ENCODE assay signal across 15 cellular contexts in the genomic region with DNA sequence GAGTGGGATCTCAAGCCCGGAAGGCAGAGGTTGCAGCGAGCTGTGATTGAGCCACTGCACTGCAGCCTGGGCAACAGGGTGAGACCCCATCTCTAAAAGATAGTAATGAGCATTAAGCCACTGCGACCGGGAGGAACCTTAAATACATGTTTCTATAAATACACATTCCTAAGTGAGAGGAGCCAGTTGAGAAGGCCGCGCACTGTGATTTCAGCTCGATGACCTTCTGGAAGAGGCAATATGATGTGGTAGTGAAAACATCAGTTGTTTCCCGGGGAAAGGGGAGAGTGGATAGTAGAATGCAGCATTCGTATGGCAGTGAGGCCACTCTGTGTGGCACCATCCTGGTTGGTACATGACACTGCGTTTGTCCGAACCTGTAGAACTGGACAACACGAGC. TPM values are rescaled to one million over a fixed set of nuclear protein-coding genes. Genes with fewer than 3 reads are reported as not detected.
DNase-seq lines count a peak whose midpoint lies in the region; ATAC-seq and TF ChIP-seq lines count a peak whose summit lies in the region.
"Had no signal": no experiment of that assay in that cellular context is flagged by ENCODE, and none has a peak within 500 bp of the region (broad histone marks: within the 10 kb centered on the region; RNA-seq: fewer than 3 reads in every experiment).

No MANE protein-coding gene starts in this region.

- peaks cover 23 to 33% of the 10 kb centered on the region in 2 experiments for H3K4me1 Mint-ChIP-seq in H9

- intact Hi-C loops in ascending aorta (cut with DNase I), result loop anchor here (2.0 kb wide), 1 partner anchor 17 kb away; a partner anchor contains a TSS
- intact Hi-C loops in sigmoid colon (cut with DNase I), result loop anchor here (2.0 kb wide), 1 partner anchor 17 kb away; a partner anchor contains a TSS

- H4K8ac ChIP-seq in H9 (replicated peaks; ENCODE audit: insufficient read length, low read depth, low read length), result no peak overlapping the region

- H3K4me3 ChIP-seq in ascending aorta, result no peak overlapping the region
- no peak overlapping the region for H3K4me3 ChIP-seq in iPS-20b (ENCODE audit: low read length)
- H3K4me3 ChIP-seq in sigmoid colon, result no peak overlapping the region
- H3K4me3 ChIP-seq: suprapubic skin had no signal

- H3K9ac ChIP-seq in H9 (ENCODE audit: extremely low read depth, insufficient read length, low read length), result no peak overlapping the region
- H3K9ac ChIP-seq in iPS-20b (ENCODE audit: low read depth, low read length), result peak overlapping the region; percentile 51; the same call in 1 of the 2 replicates

- no peaks in the 10 kb centered on the region for H3K27me3 Mint-ChIP-seq in H9 (ENCODE audit: low read depth)

- no peak for DNase-seq in H9
- no peak for DNase-seq in ascending aorta (ENCODE audit: low spot score in 2 of 2)
- no peak for DNase-seq in sigmoid colon
- no peak for DNase-seq in SW 1271 (lab: John Stamatoyannopoulos, UW)
- DNase-seq in NAMALWA (ENCODE audit: low spot score), result no peak
- DNase-seq: activated CD8-positive, alpha-beta memory T cell treated with anti-CD3 and anti-CD28 coated beads, Interleukin-2, amount 50 U/mL, for 48 hours; activated naive CD4-positive, alpha-beta T cell treated with anti-CD3 and anti-CD28 coated beads for 36 hours; NCI-H2029 treated with DMSO at 0.1 percent for 48 hours had no signal

- H3K79me2 ChIP-seq in H9 (ENCODE audit: insufficient read depth, low read length), result no peaks in the 10 kb centered on the region

- H3K36me3 ChIP-seq in ascending aorta, result peaks cover 0 to 3% of the 10 kb centered on the region in 2 donors
- peaks cover 4% of the 10 kb centered on the region; the same call in 1 of the 2 replicates for H3K36me3 ChIP-seq in iPS-20b (ENCODE audit: insufficient read depth, low read depth, low read length)
- H3K36me3 ChIP-seq in sigmoid colon, result peaks cover 0 to 11% (median 7%) of the 10 kb centered on the region in 4 donors

- no peak overlapping the region for H3K27ac ChIP-seq in H9 (ENCODE audit: insufficient read length, low read depth, low read length)
- H3K27ac ChIP-seq in ascending aorta, result peak overlapping the region; percentile 65 to 78
- H3K27ac ChIP-seq in iPS-20b (ENCODE audit: low read length), result peak overlapping the region; percentile 61
- H3K27ac ChIP-seq in sigmoid colon, result peak overlapping the region; percentile 71 to 86 (median 82)
- H3K27ac ChIP-seq: suprapubic skin had no signal

- H2BK12ac ChIP-seq in H9 (ENCODE audit: insufficient read length, low read depth, low read length), result no peak overlapping the region

- H4K91ac ChIP-seq in H9 (ENCODE audit: insufficient read length, low read depth, low read length), result no peak overlapping the region

- no peak for TF ChIP-seq EP300 in sigmoid colon (IDR thresholded peaks at IDR 0.05)

- no peak overlapping the region for H2AK5ac ChIP-seq in H9 (ENCODE audit: insufficient read length, low read length)

- H3K9me3 ChIP-seq in H9 (ENCODE audit: control insufficient read depth, low read depth, low read length) (no peaks in the 10 kb centered on the region), ascending aorta (no peaks in the 10 kb centered on the region), iPS-20b (ENCODE audit: insufficient read depth, low read depth, low read length) (no peaks in the 10 kb centered on the region), sigmoid colon (no peaks in the 10 kb centered on the region)
- H3K9me3 ChIP-seq: suprapubic skin had no signal

- H3K18ac ChIP-seq in H9 (ENCODE audit: insufficient read length, low read depth, low read length), result no peak overlapping the region

- H3K9me3 Mint-ChIP-seq in H9, result no peaks in the 10 kb centered on the region
- H3K9me3 Mint-ChIP-seq: activated naive CD4-positive, alpha-beta T cell treated with anti-CD3 and anti-CD28 coated beads for 36 hours; T-helper 1 cell treated with Interleukin-12 subunit alpha and Interleukin-12 subunit beta and Interleukin-4 antibody, amounts not matched to agents 30 μg/mL and 1 μg/mL, for 36 hours had no signal

- WGBS in H9 (ENCODE audit: extremely low coverage, insufficient read length, low lambda C conversion rate), result no CpG with 5 or more reads among the region's 12 CpGs
- WGBS in sigmoid colon, 2 donors, result 88 to 90% methylated on average over 12 of the region's 12 CpGs

- no peak overlapping the region for H3K56ac ChIP-seq in H9 (ENCODE audit: insufficient read length, low read depth, low read length)

- TF ChIP-seq CTCF in H9 (conservative IDR thresholded peaks at IDR 0.05) (no peak), ascending aorta (IDR thresholded peaks at IDR 0.05) (no peak), sigmoid colon (IDR thresholded peaks at IDR 0.05) (no peak)

- peaks cover 5 to 21% (median 20%) of the 10 kb centered on the region in 3 experiments; a peak in 6 of 7 replicates for H3K36me3 Mint-ChIP-seq in H9 (ENCODE audit: insufficient read depth in 1 of 3, low read depth in 3 of 3)

- no peak overlapping the region for H3K4ac ChIP-seq in H9 (ENCODE audit: low read depth, low read length)

- H3K23me2 ChIP-seq in H9 (ENCODE audit: insufficient read length, low read depth, low read length, poor library complexity, severe bottlenecking), result no peaks in the 10 kb centered on the region

- H3K4me3 Mint-ChIP-seq in H9, result no peak overlapping the region; a peak in 1 of 5 replicates
- H3K4me3 Mint-ChIP-seq: activated naive CD4-positive, alpha-beta T cell treated with anti-CD3 and anti-CD28 coated beads for 36 hours; T-helper 1 cell treated with Interleukin-12 subunit alpha and Interleukin-12 subunit beta and Interleukin-4 antibody, amounts not matched to agents 30 μg/mL and 1 μg/mL, for 36 hours had no signal

- peak overlapping the region in 2 of 3 experiments; percentile 7 to 89; a peak in 4 of 7 replicates for H3K27ac Mint-ChIP-seq in H9
- H3K27ac Mint-ChIP-seq: activated naive CD4-positive, alpha-beta T cell treated with anti-CD3 and anti-CD28 coated beads for 36 hours; T-helper 1 cell treated with Interleukin-12 subunit alpha and Interleukin-12 subunit beta and Interleukin-4 antibody, amounts not matched to agents 30 μg/mL and 1 μg/mL, for 36 hours had no signal

- H3K14ac ChIP-seq in H9 (ENCODE audit: insufficient read depth, low read length), result no peak overlapping the region

- no peaks in the 10 kb centered on the region for H3K79me1 ChIP-seq in H9 (ENCODE audit: insufficient read depth, low read depth, low read length, poor library complexity, severe bottlenecking)

- no peak overlapping the region for H3T11ph ChIP-seq in H9 (ENCODE audit: low read length)

- no peak overlapping the region for H2BK20ac ChIP-seq in H9 (ENCODE audit: low read depth, low read length, poor library complexity, severe bottlenecking)

- H3K23ac ChIP-seq in H9 (ENCODE audit: insufficient read length, low read depth, low read length), result no peak overlapping the region

- H2BK120ac ChIP-seq in H9 (ENCODE audit: low read depth, low read length, poor library complexity, severe bottlenecking), result no peak overlapping the region

- H3K4me2 ChIP-seq in H9 (ENCODE audit: insufficient read depth, insufficient read length, low read length), result no peak overlapping the region

- H2AFZ ChIP-seq in H9 (ENCODE audit: low read length), result no peak overlapping the region

- H2BK15ac ChIP-seq in H9 (ENCODE audit: low read depth, low read length), result no peak overlapping the region

- no peak for ATAC-seq in HG03354 (IDR thresholded peaks at IDR 0.05; ENCODE audit: poor library complexity, severe bottlenecking, unreplicated experiment)
- no peak for ATAC-seq in HG03460 (IDR thresholded peaks at IDR 0.05; ENCODE audit: unreplicated experiment)

- peaks cover 5% of the 10 kb centered on the region; the same call in 1 of the 2 replicates for H3K4me1 ChIP-seq in H9 (ENCODE audit: insufficient read depth, low read length)
- H3K4me1 ChIP-seq in ascending aorta, result peaks cover 4 to 13% of the 10 kb centered on the region in 2 donors
- peaks cover 3% of the 10 kb centered on the region; the same call in 1 of the 2 replicates for H3K4me1 ChIP-seq in iPS-20b (ENCODE audit: insufficient read depth, low read length)
- H3K4me1 ChIP-seq in sigmoid colon, result peaks cover 0 to 18% (median 15%) of the 10 kb centered on the region in 4 donors

- H3K27me3 ChIP-seq in H9 (ENCODE audit: insufficient read depth, low read length) (no peaks in the 10 kb centered on the region), ascending aorta (no peaks in the 10 kb centered on the region), iPS-20b (ENCODE audit: insufficient read depth, low read length) (no peaks in the 10 kb centered on the region), sigmoid colon (no peaks in the 10 kb centered on the region)
- H3K27me3 ChIP-seq: suprapubic skin had no signal

- H4K20me1 ChIP-seq in H9 (ENCODE audit: control insufficient read depth, insufficient read depth, insufficient read length), result no peaks in the 10 kb centered on the region

- H4K5ac ChIP-seq in H9 (ENCODE audit: insufficient read length, low read depth, low read length), result no peak overlapping the region

- H2BK5ac ChIP-seq in H9 (ENCODE audit: insufficient read length, low read length), result no peak overlapping the region

- no peak for TF ChIP-seq POLR2A in sigmoid colon (IDR thresholded peaks at IDR 0.05)

RNA-seq across cellular contexts. Expression of a gene that starts 18.0 kb away (rescaled TPM):
- total RNA-seq in H9 (2021) (53.4 and 55.3 TPM in 2 replicates), ascending aorta (185 TPM), sigmoid colon (10 to 100 TPM; 30.1 to 76.2 (median 44.6) TPM)
- polyA plus RNA-seq in sigmoid colon, result 10 to 100 TPM in 1 of 3 donors, 1 to 10 TPM in 2; 4.8 to 29.0 (median 6.5) TPM

RNA-seq across cellular contexts. Expression of a gene that starts 26.2 kb away (rescaled TPM):
- total RNA-seq in H9 (2021) (12.3 and 13.1 TPM in 2 replicates), ascending aorta (4.0 TPM), sigmoid colon (1 to 10 TPM in 1 of 4 donors, under 1 TPM in 3; 0.14 to 2.5 (median 0.26) TPM)
- polyA plus RNA-seq in sigmoid colon, result 100 to 1,000 TPM in 1 of 3 donors, 1 to 10 TPM in 2; 4.2 to 123 (median 6.5) TPM
- total RNA-seq: frontal cortex, RPMI7951 had no signal

RNA-seq across cellular contexts. Expression of a gene that starts 39.0 kb away (rescaled TPM):
- total RNA-seq in H9 (2021), result 60.0 and 67.0 TPM in 2 replicates
- total RNA-seq in ascending aorta, result 649 TPM
- total RNA-seq in sigmoid colon, result 100 to 1,000 TPM; 150 to 210 (median 160) TPM
- polyA plus RNA-seq in sigmoid colon, result 100 to 1,000 TPM; 101 to 126 (median 108) TPM

RNA-seq across cellular contexts. Expression of a gene that starts 53.2 kb away (rescaled TPM):
- total RNA-seq in H9 (2021) (85.7 and 89.7 TPM in 2 replicates), ascending aorta (121 TPM), sigmoid colon (10 to 100 TPM; 51.0 to 70.9 (median 53.1) TPM)
- polyA plus RNA-seq in sigmoid colon, result 100 to 1,000 TPM in 1 of 3 donors, 10 to 100 TPM in 2; 46.8 to 122 (median 50.2) TPM
